ENCODE assay signal across 14 cellular contexts in the genomic region with DNA sequence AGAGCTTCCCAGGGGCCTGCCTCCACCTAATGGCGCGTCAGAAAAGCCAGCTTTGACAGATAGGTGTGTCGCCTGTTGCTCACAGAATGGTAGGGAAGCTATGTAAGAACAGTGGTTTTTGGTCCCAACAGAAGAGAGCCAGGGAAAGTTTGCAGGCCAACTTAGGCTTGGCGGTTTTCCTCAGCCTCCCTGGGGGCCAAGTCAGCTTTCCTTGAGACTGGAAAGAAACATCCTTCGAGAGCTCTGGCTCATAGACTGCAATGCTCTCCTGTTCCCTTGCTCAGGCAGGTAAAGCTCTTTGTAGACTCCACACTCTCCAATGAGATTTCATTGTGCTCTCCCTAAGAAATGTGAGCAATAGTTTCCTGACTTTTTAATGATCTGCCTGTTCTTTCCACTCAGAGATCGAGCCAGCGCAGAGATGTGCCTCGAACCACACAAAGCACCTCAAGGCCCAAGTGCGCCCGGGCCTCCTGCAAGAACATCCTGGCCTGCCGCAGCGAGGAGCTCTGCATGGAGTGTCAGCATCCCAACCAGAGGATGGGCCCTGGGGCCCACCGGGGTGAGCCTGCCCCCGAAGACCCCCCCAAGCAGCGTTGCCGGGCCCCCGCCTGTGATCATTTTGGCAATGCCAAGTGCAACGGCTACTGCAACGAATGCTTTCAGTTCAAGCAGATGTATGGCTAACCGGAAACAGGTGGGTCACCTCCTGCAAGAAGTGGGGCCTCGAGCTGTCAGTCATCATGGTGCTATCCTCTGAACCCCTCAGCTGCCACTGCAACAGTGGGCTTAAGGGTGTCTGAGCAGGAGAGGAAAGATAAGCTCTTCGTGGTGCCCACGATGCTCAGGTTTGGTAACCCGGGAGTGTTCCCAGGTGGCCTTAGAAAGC. TPM values are rescaled to one million over a fixed set of nuclear protein-coding genes. Genes with fewer than 3 reads are reported as not detected.
A peak's percentile ranks its signal among the peaks of the same experiment; 100 is the strongest.
DNase-seq lines count a peak whose midpoint lies in the region; ATAC-seq, FAIRE-seq and TF ChIP-seq lines count a peak whose summit lies in the region.
"Had no signal": no experiment of that assay in that cellular context is flagged by ENCODE, and none has a peak within 500 bp of the region (broad histone marks: within the 10 kb centered on the region; RNA-seq: fewer than 3 reads in every experiment).

No MANE protein-coding gene starts in this region.

- peak overlapping the region; percentile 54 for H3K4me3 Mint-ChIP-seq in activated T-cell treated with anti-CD3 and anti-CD28 coated beads, Interleukin-2, amount 50 U/mL, for 4 hours
- H3K4me3 Mint-ChIP-seq: neural crest cell had no signal

- H3K27me3 ChIP-seq in left ventricle myocardium inferior (ENCODE audit: low read depth) (no peaks in the 10 kb centered on the region), subcutaneous abdominal adipose tissue (ENCODE audit: control insufficient read depth in 5 of 5, insufficient read depth in 4 of 5, low read length in 5 of 5) (no peaks in the 10 kb centered on the region)
- H3K27me3 ChIP-seq: upper lobe of right lung had no signal

- peaks cover 75% of the 10 kb centered on the region for H3K36me3 ChIP-seq in left ventricle myocardium inferior
- H3K36me3 ChIP-seq in subcutaneous abdominal adipose tissue (ENCODE audit: control insufficient read depth in 5 of 5, insufficient read depth in 5 of 5, low read length in 5 of 5), result peaks cover 28 to 73% (median 67%) of the 10 kb centered on the region in 5 donors

- peak overlapping the region; percentile 73 for H3K27ac ChIP-seq in left ventricle myocardium inferior (replicated peaks)
- H3K27ac ChIP-seq in subcutaneous abdominal adipose tissue (ENCODE audit: low read depth, low read length), result peak overlapping the region; percentile 72
- H3K27ac ChIP-seq: SK-N-MC, upper lobe of right lung had no signal

- H3K36me3 Mint-ChIP-seq in activated T-cell treated with anti-CD3 and anti-CD28 coated beads, Interleukin-2, amount 50 U/mL, for 4 hours (ENCODE audit: insufficient read depth), result peaks cover 74% of the 10 kb centered on the region

- DNase-seq in activated gamma-delta T cell (lab: John Stamatoyannopoulos, UW), result peak; percentile 32
- DNase-seq in activated gamma-delta T cell treated with Interleukin-2 at 50 U/mL for 16 hours, result no peak
- no peak for DNase-seq in activated T-cell treated with anti-CD3 and anti-CD28 coated beads, Interleukin-2, amount 50 U/mL, for 4 hours
- peak; percentile 49 for DNase-seq in left ventricle myocardium inferior
- no peak for DNase-seq in RCC 7860 (ENCODE audit: low spot score)
- DNase-seq in iPS-NIHi7 (ENCODE audit: extremely low spot score), result no peak
- DNase-seq in kidney glomerular epithelial cell (lab: John Stamatoyannopoulos, UW), result no peak
- DNase-seq: upper lobe of right lung had no signal

- no peak for FAIRE-seq in RCC 7860 (lab: Jason Lieb, UNC)
- FAIRE-seq: astrocyte, GM12892 had no signal

- H3K4me1 ChIP-seq in left ventricle myocardium inferior (peaks cover 38% of the 10 kb centered on the region), subcutaneous abdominal adipose tissue (ENCODE audit: control insufficient read depth in 5 of 5, insufficient read depth in 5 of 5, low read length in 5 of 5) (peaks cover 5 to 32% (median 26%) of the 10 kb centered on the region in 5 donors)

- H3K9ac ChIP-seq in subcutaneous abdominal adipose tissue (ENCODE audit: low read length in 5 of 5), result peak overlapping the region in 2 of 5 donors; percentile 6 to 19

- H3K4me3 ChIP-seq in left ventricle myocardium inferior, result no peak overlapping the region
- no peak overlapping the region for H3K4me3 ChIP-seq in subcutaneous abdominal adipose tissue (ENCODE audit: low read depth in 1 of 5, low read length in 5 of 5)
- H3K4me3 ChIP-seq: SK-N-MC, skin epidermis, upper lobe of right lung had no signal

- no peaks in the 10 kb centered on the region for H3K27me3 Mint-ChIP-seq in activated T-cell treated with anti-CD3 and anti-CD28 coated beads, Interleukin-2, amount 50 U/mL, for 4 hours (ENCODE audit: low read depth)

- peaks cover 70% of the 10 kb centered on the region for H3K4me1 Mint-ChIP-seq in activated T-cell treated with anti-CD3 and anti-CD28 coated beads, Interleukin-2, amount 50 U/mL, for 4 hours (ENCODE audit: low read depth)

- ATAC-seq in activated T-cell treated with anti-CD3 and anti-CD28 coated beads, Interleukin-2, amount 50 U/mL, for 4 hours, result peak; percentile 15 to 28
- ATAC-seq: upper lobe of right lung had no signal

- intact Hi-C loops in left ventricle myocardium inferior (cut with micrococcal nuclease), result no loop called here

- H3K9me3 ChIP-seq in left ventricle myocardium inferior (replicated peaks) (peaks cover under 1% of the 10 kb centered on the region), subcutaneous abdominal adipose tissue (ENCODE audit: control insufficient read depth in 5 of 5, low read length in 5 of 5) (no peaks in the 10 kb centered on the region)
- H3K9me3 ChIP-seq: upper lobe of right lung had no signal

- no peaks in the 10 kb centered on the region for H3K9me3 Mint-ChIP-seq in activated T-cell treated with anti-CD3 and anti-CD28 coated beads, Interleukin-2, amount 50 U/mL, for 4 hours
- H3K9me3 Mint-ChIP-seq: neural crest cell had no signal

- TF ChIP-seq CTCF in left ventricle myocardium inferior (IDR thresholded peaks at IDR 0.05; ENCODE audit: borderline replicate concordance), result no peak

RNA-seq across cellular contexts. Expression of gene TNFAIP3, which starts 13.8 kb away (rescaled TPM):
- total RNA-seq in activated T-cell treated with anti-CD3 and anti-CD28 coated beads, Interleukin-2, amount 50 U/mL, for 4 hours, result 100 to 1,000 TPM; 254 to 441 (median 334) TPM
- total RNA-seq in left ventricle myocardium inferior, result 7.0 TPM

Comparison
In these comparisons a context has a peak if more than half of its experiments do, and no peak if none do; other contexts are left out.
1. DNase-seq: peak in activated gamma-delta T cell (single experiment) and left ventricle myocardium inferior (single experiment); none in activated gamma-delta T cell treated with Interleukin-2 at 50 U/mL for 16 hours (single experiment), activated T-cell treated with anti-CD3 and anti-CD28 coated beads, Interleukin-2, amount 50 U/mL, for 4 hours (single experiment), RCC 7860 (single experiment), iPS-NIHi7 (single experiment) and kidney glomerular epithelial cell (single experiment).
2. RNA of gene TNFAIP3, which starts 13.8 kb away (total RNA-seq): 254 to 441 TPM in activated T-cell treated with anti-CD3 and anti-CD28 coated beads, Interleukin-2, amount 50 U/mL, for 4 hours; 7.0 TPM in left ventricle myocardium inferior (single experiment); every median in the first group is over 10 times any median in the second.